In genomic region chr4:113564493-113564892, GRCh38 we compare ENCODE assay signal across 9 cellular contexts.
DNase-seq lines count a peak whose midpoint lies in the region; ATAC-seq lines count a peak whose summit lies in the region.
"Had no signal": no experiment of that assay in that cellular context is flagged by ENCODE, and none has a peak within 500 bp of the region (broad histone marks: within the 10 kb centered on the region; RNA-seq: fewer than 3 reads in every experiment).

No MANE protein-coding gene starts in this region.

- no peaks in the 10 kb centered on the region for H3K27me3 Mint-ChIP-seq in activated naive CD8-positive, alpha-beta T cell treated with anti-CD3 and anti-CD28 coated beads, Interleukin-2, amount 50 U/mL, for 24 hours

- no peaks in the 10 kb centered on the region for H3K9me3 Mint-ChIP-seq in activated naive CD8-positive, alpha-beta T cell treated with anti-CD3 and anti-CD28 coated beads, Interleukin-2, amount 50 U/mL, for 24 hours

- H3K4me1 Mint-ChIP-seq in activated naive CD8-positive, alpha-beta T cell treated with anti-CD3 and anti-CD28 coated beads, Interleukin-2, amount 50 U/mL, for 24 hours, result peaks cover 54% of the 10 kb centered on the region

- DNase-seq in activated naive CD8-positive, alpha-beta T cell treated with anti-CD3 and anti-CD28 coated beads, Interleukin-2, amount 50 U/mL, for 24 hours, result no peak
- DNase-seq in NCI-H2107 (lab: John Stamatoyannopoulos, UW), result no peak
- DNase-seq in Right ventricle myocardium superior, result no peak
- DNase-seq in iPS-NIHi11 (ENCODE audit: low spot score), result no peak
- DNase-seq in KBM-7, result no peak
- DNase-seq: activated effector memory CD4-positive, alpha-beta T cell treated with Interleukin-2 at 50 U/mL for 16 hours had no signal

- H3K4me3 Mint-ChIP-seq in activated naive CD8-positive, alpha-beta T cell treated with anti-CD3 and anti-CD28 coated beads, Interleukin-2, amount 50 U/mL, for 24 hours, result peak overlapping the region; percentile 46

- in situ Hi-C loops in KBM-7 (cut with MboI; ENCODE audit: low pct_unique_long_range_greater_than_20kb, low sequenced_read_pairs), result no loop called here

- peaks cover 29% of the 10 kb centered on the region for H3K36me3 Mint-ChIP-seq in activated naive CD8-positive, alpha-beta T cell treated with anti-CD3 and anti-CD28 coated beads, Interleukin-2, amount 50 U/mL, for 24 hours (ENCODE audit: low read depth)

- peak overlapping the region; percentile 78 for H3K27ac Mint-ChIP-seq in activated naive CD8-positive, alpha-beta T cell treated with anti-CD3 and anti-CD28 coated beads, Interleukin-2, amount 50 U/mL, for 24 hours

- intact Hi-C loops in Right ventricle myocardium superior (cut with DNase I), result no loop called here

- ATAC-seq in GM18867 (IDR thresholded peaks at IDR 0.05; ENCODE audit: unreplicated experiment) (peak; percentile 27), GM21619 (IDR thresholded peaks at IDR 0.05; ENCODE audit: unreplicated experiment) (peak; percentile 26), HG03354 (IDR thresholded peaks at IDR 0.05; ENCODE audit: poor library complexity, severe bottlenecking, unreplicated experiment) (peak; percentile 38), Right ventricle myocardium superior (ENCODE audit: poor library complexity) (no peak)
- no peak for ATAC-seq in activated naive CD8-positive, alpha-beta T cell treated with anti-CD3 and anti-CD28 coated beads, Interleukin-2, amount 50 U/mL, for 24 hours

Comparison
In these comparisons a context has a peak if more than half of its experiments do, and no peak if none do; other contexts are left out.
1. ATAC-seq: peak in GM18867 (single experiment), GM21619 (single experiment) and HG03354 (single experiment); none in activated naive CD8-positive, alpha-beta T cell treated with anti-CD3 and anti-CD28 coated beads, Interleukin-2, amount 50 U/mL, for 24 hours (single experiment) and Right ventricle myocardium superior (single experiment).